Comparison of ENCODE assay signal across 27 cellular contexts in the genomic region with DNA sequence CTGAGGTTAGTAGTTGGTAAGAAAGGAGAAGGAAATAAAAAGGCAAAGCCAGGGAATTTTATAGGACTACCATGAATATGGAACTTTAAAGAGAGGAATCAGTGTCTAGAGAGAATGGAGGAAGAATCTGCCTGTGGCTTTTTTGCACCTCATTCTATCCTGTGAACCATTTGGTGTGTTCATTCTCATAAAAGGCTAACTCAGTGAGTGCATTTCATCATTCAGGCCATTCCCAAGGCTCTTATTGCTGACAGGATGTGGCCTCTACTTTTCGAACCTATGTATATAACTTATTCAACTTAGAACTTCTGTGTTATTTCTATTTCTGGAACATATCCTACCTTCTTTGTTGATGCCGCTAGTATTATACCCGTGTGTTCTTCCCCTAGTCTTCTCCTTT.
"Had no signal": no experiment of that assay in that cellular context is flagged by ENCODE, and none has a peak within 500 bp of the region (broad histone marks: within the 10 kb centered on the region; RNA-seq: fewer than 3 reads in every experiment).

No MANE protein-coding gene starts in this region.

- H3K4me1 Mint-ChIP-seq: activated B cell treated with CpG ODN at 0.5 μM for 24 hours, brain, memory B cell, nephron progenitor cell had no signal

- H3K9me3 Mint-ChIP-seq: activated B cell treated with CpG ODN at 0.5 μM for 24 hours; activated naive CD4-positive, alpha-beta T cell treated with anti-CD3 and anti-CD28 coated beads, Interleukin-2, amount 50 U/mL, for 72 hours; brain; effector memory CD8-positive, alpha-beta T cell; memory B cell; nephron progenitor cell; stimulated activated naive B cell treated with anti-CD40 and anti-IgM and Interleukin-4, amounts not matched to agents 10 μg/mL and 1 μg/mL and 100 μg/mL, for 72 hours; T-helper 2 cell treated with Interferon-gamma antibody and Interleukin-4, amounts not matched to agents 5 μg/mL and 100 μg/mL, for 36 hours had no signal

- H3K9me3 ChIP-seq: adrenal gland, ascending aorta, gastroesophageal sphincter, neutrophil, tibial nerve had no signal

- H3K27me3 ChIP-seq: adrenal gland, ascending aorta, gastroesophageal sphincter, neutrophil, tibial nerve had no signal

- H3K4me3 ChIP-seq: adrenal gland, ascending aorta, gastroesophageal sphincter, tibial nerve had no signal

- H3K4me1 ChIP-seq: ascending aorta, gastroesophageal sphincter, tibial nerve had no signal

- H3K27me3 Mint-ChIP-seq: activated B cell treated with CpG ODN at 0.5 μM for 24 hours; brain; effector memory CD8-positive, alpha-beta T cell; memory B cell; stimulated activated naive B cell treated with anti-CD40 and anti-IgM and Interleukin-4, amounts not matched to agents 10 μg/mL and 1 μg/mL and 100 μg/mL, for 72 hours had no signal

- ATAC-seq: activated naive CD4-positive, alpha-beta T cell treated with anti-CD3 and anti-CD28 coated beads, Interleukin-2, amount 50 U/mL, for 72 hours; effector memory CD8-positive, alpha-beta T cell; gastroesophageal sphincter; left colon; sciatic nerve; stimulated activated naive B cell treated with anti-CD40 and anti-IgM and Interleukin-4, amounts not matched to agents 10 μg/mL and 1 μg/mL and 100 μg/mL, for 72 hours had no signal

- DNase-seq: activated B cell treated with CpG ODN at 0.5 μM for 24 hours; activated CD4-positive, alpha-beta T cell treated with anti-CD3 and anti-CD28 coated beads, Interleukin-2, amount 50 U/mL, for 4 hours; activated naive CD4-positive, alpha-beta T cell; activated T-cell treated with anti-CD3 and anti-CD28 coated beads, Interleukin-2, amount 50 U/mL, for 48 hours; adrenal gland; cortex of kidney; effector memory CD8-positive, alpha-beta T cell; erythroblast; head of caudate nucleus; hippocampal formation; kidney; left colon; nephron progenitor cell; retina; small intestine; stimulated activated CD4-positive, alpha-beta T cell treated with anti-CD3 and anti-CD28 coated beads, Interleukin-2, amount 100 ng/mL, for 24 hours; stimulated activated naive B cell treated with anti-CD40 and anti-IgM and Interleukin-4, amounts not matched to agents 10 μg/mL and 1 μg/mL and 100 μg/mL, for 72 hours; T-helper 1 cell had no signal

- H3K27ac Mint-ChIP-seq: activated B cell treated with CpG ODN at 0.5 μM for 24 hours; activated naive CD4-positive, alpha-beta T cell treated with anti-CD3 and anti-CD28 coated beads, Interleukin-2, amount 50 U/mL, for 72 hours; effector memory CD8-positive, alpha-beta T cell; memory B cell; stimulated activated naive B cell treated with anti-CD40 and anti-IgM and Interleukin-4, amounts not matched to agents 10 μg/mL and 1 μg/mL and 100 μg/mL, for 72 hours; T-helper 2 cell treated with Interferon-gamma antibody and Interleukin-4, amounts not matched to agents 5 μg/mL and 100 μg/mL, for 36 hours had no signal

- H3K27ac ChIP-seq: adrenal gland, ascending aorta, gastroesophageal sphincter, neutrophil, tibial nerve had no signal

- H3K4me3 Mint-ChIP-seq: activated B cell treated with CpG ODN at 0.5 μM for 24 hours; brain; effector memory CD8-positive, alpha-beta T cell; memory B cell; nephron progenitor cell; stimulated activated naive B cell treated with anti-CD40 and anti-IgM and Interleukin-4, amounts not matched to agents 10 μg/mL and 1 μg/mL and 100 μg/mL, for 72 hours; T-helper 2 cell treated with Interferon-gamma antibody and Interleukin-4, amounts not matched to agents 5 μg/mL and 100 μg/mL, for 36 hours had no signal
